ENCODE assay signal across 8 cellular contexts in genomic region chr2:69559696-69560482, GRCh38.
DNase-seq lines count a peak whose midpoint lies in the region; ATAC-seq, FAIRE-seq and TF ChIP-seq lines count a peak whose summit lies in the region.

No MANE protein-coding gene starts in this region.

- H3K36me3 Mint-ChIP-seq in activated CD4-positive, alpha-beta T cell treated with anti-CD3 and anti-CD28 coated beads for 36 hours (ENCODE audit: low read depth), result peaks cover 18% of the 10 kb centered on the region

- H3K79me2 ChIP-seq in K562 (ENCODE audit: control insufficient read depth, insufficient read depth, low read length), result no peaks in the 10 kb centered on the region
- H3K79me2 ChIP-seq in keratinocyte (ENCODE audit: control insufficient read depth, insufficient read depth, low read length), result peaks cover 17% of the 10 kb centered on the region

- CTCF ChIA-PET in activated CD4-positive, alpha-beta T cell treated with anti-CD3 and anti-CD28 coated beads for 36 hours (lab: Charles Lee), result interaction anchor here (0.6 to 7.9 kb wide), 13 partner anchors 8 to 257 kb away, joined by 3 to 189 read pairs (median 5); no protein-coding TSS in a partner anchor
- CTCF ChIA-PET in K562 (lab: Yijun Ruan, JAX; ENCODE audit: low intra/inter-chr PET ratio), result interaction anchor here (0.6 to 2.7 kb wide), 4 partner anchors 154 to 353 kb away, joined by 3 to 33 read pairs (median 4); no protein-coding TSS in a partner anchor

- peak overlapping the region; percentile 58 for H3K27ac Mint-ChIP-seq in activated CD4-positive, alpha-beta T cell treated with anti-CD3 and anti-CD28 coated beads for 36 hours

- H3K9me3 Mint-ChIP-seq in activated CD4-positive, alpha-beta T cell treated with anti-CD3 and anti-CD28 coated beads for 36 hours (ENCODE audit: low read depth), result no peaks in the 10 kb centered on the region

- TF ChIP-seq CTCF in K562 (IDR thresholded peaks at IDR 0.05 in 2 of 3, conservative IDR thresholded peaks at IDR 0.05 in 1 of 3; ENCODE audit: insufficient read depth in 2 of 3, low read depth in 1 of 3, low read length in 3 of 3), result peak; percentile 78 to 91 (median 84)
- TF ChIP-seq CTCF in keratinocyte (optimal IDR thresholded peaks at IDR 0.05 in 1 of 3, IDR thresholded peaks at IDR 0.05 in 1 of 3, conservative IDR thresholded peaks at IDR 0.05 in 1 of 3; ENCODE audit: extremely low read depth in 1 of 3, insufficient read depth in 2 of 3, low read length in 3 of 3), result peak; percentile 67 to 74 (median 74)
- TF ChIP-seq CTCF in tibial artery (IDR thresholded peaks at IDR 0.05), result peak; percentile 62 to 71

- ATAC-seq in activated CD4-positive, alpha-beta T cell treated with anti-CD3 and anti-CD28 coated beads for 36 hours, result peak; percentile 75
- ATAC-seq in HG02678 (IDR thresholded peaks at IDR 0.05; ENCODE audit: unreplicated experiment) (peak; percentile 67), K562 (peak; percentile 94)

- H3K9me3 ChIP-seq in K562 (replicated peaks; ENCODE audit: control insufficient read depth, insufficient read depth, low read depth, low read length), result no peaks in the 10 kb centered on the region
- H3K9me3 ChIP-seq in keratinocyte (ENCODE audit: control insufficient read depth, low read depth, low read length), result no peaks in the 10 kb centered on the region
- no peaks in the 10 kb centered on the region for H3K9me3 ChIP-seq in tibial artery

- DNase-seq in activated CD4-positive, alpha-beta T cell treated with anti-CD3 and anti-CD28 coated beads for 36 hours, result peak; percentile 27
- no peak for DNase-seq in activated CD4-positive, alpha-beta T cell treated with anti-CD3 and anti-CD28 coated beads for 4 hours
- DNase-seq in NCI-H774 (lab: John Stamatoyannopoulos, UW) (peak; percentile 33), K562 (ENCODE audit: extremely low read depth in 1 of 4, low spot score in 3 of 4) (peak; percentile 53 to 75 (median 61)), keratinocyte (ENCODE audit: low read depth, low spot score) (peak; percentile 21), tibial artery (no peak), posterior vena cava (ENCODE audit: low spot score) (no peak)

- H3K4me3 Mint-ChIP-seq in activated CD4-positive, alpha-beta T cell treated with anti-CD3 and anti-CD28 coated beads for 36 hours, result no peak overlapping the region

- H3K4me2 ChIP-seq in K562 (ENCODE audit: insufficient read depth, low read length) (no peak overlapping the region), keratinocyte (ENCODE audit: control insufficient read depth, extremely low read depth, insufficient read depth, low read depth, low read length) (no peak overlapping the region)

- TF ChIP-seq EP300 in K562 (IDR thresholded peaks at IDR 0.05; ENCODE audit: low read length), result no peak

- dilution Hi-C loops in keratinocyte (cut with MboI; ENCODE audit: extremely low pct_ligation_motif_present, low sequenced_read_pairs), result no loop called here

- H3K27me3 ChIP-seq in K562 (ENCODE audit: control insufficient read depth in 2 of 2, insufficient read depth in 2 of 2, low read length in 2 of 2) (no peaks in the 10 kb centered on the region), keratinocyte (ENCODE audit: control insufficient read depth, extremely low read depth, insufficient read depth, low read length) (no peaks in the 10 kb centered on the region), tibial artery (no peaks in the 10 kb centered on the region)

- no peak overlapping the region for H3K4me3 ChIP-seq in K562
- no peak overlapping the region for H3K4me3 ChIP-seq in keratinocyte (ENCODE audit: control insufficient read depth in 2 of 3, extremely low read depth in 1 of 3, insufficient read depth in 2 of 3, low read depth in 1 of 3, low read length in 3 of 3)
- H3K4me3 ChIP-seq in tibial artery, result no peak overlapping the region

- peaks cover 87% of the 10 kb centered on the region for H3K4me1 Mint-ChIP-seq in activated CD4-positive, alpha-beta T cell treated with anti-CD3 and anti-CD28 coated beads for 36 hours

- H3K4me1 ChIP-seq in K562 (replicated peaks in 1 of 2; ENCODE audit: control insufficient read depth in 2 of 2, insufficient read depth in 2 of 2, low read length in 2 of 2), result peaks cover 0 to 4% of the 10 kb centered on the region in 2 experiments; a peak in 1 of 5 replicates
- H3K4me1 ChIP-seq in keratinocyte (ENCODE audit: control insufficient read depth, extremely low read depth, insufficient read depth, low read length), result peaks cover 5% of the 10 kb centered on the region
- peaks cover 0 to 13% (median 4%) of the 10 kb centered on the region in 4 donors for H3K4me1 ChIP-seq in tibial artery

- H3K27me3 Mint-ChIP-seq in activated CD4-positive, alpha-beta T cell treated with anti-CD3 and anti-CD28 coated beads for 36 hours, result no peaks in the 10 kb centered on the region

- peak; percentile 93 to 97 for TF ChIP-seq RAD21 in K562 (CRISPR knock-in tag; conservative IDR thresholded peaks at IDR 0.05 in 1 of 2, IDR thresholded peaks at IDR 0.05 in 1 of 2)

- H2AFZ ChIP-seq in K562 (ENCODE audit: low read depth, low read length) (no peak overlapping the region), keratinocyte (ENCODE audit: control insufficient read depth, low read length) (no peak overlapping the region)

- POLR2A ChIA-PET in activated CD4-positive, alpha-beta T cell treated with anti-CD3 and anti-CD28 coated beads for 36 hours (lab: Charles Lee), result no interaction called here
- POLR2A ChIA-PET in K562 (lab: Yijun Ruan, JAX), result no interaction called here

- no peak for TF ChIP-seq POLR2A in K562 (conservative IDR thresholded peaks at IDR 0.05)

- H3K36me3 ChIP-seq in K562 (ENCODE audit: control insufficient read depth, insufficient read depth, low read length), result no peaks in the 10 kb centered on the region
- peaks cover 4 to 7% of the 10 kb centered on the region in 2 experiments for H3K36me3 ChIP-seq in keratinocyte (ENCODE audit: control insufficient read depth in 2 of 2, extremely low read depth in 1 of 2, insufficient read depth in 2 of 2, low read length in 2 of 2)
- H3K36me3 ChIP-seq in tibial artery, result no peaks in the 10 kb centered on the region

- in situ Hi-C loops in K562 (cut with MboI), result loop anchor here (5.0 kb wide), 1 partner anchor 247 kb away; no protein-coding TSS in a partner anchor

- H3K9me1 ChIP-seq in K562 (ENCODE audit: control insufficient read depth, insufficient read depth, low read length) (no peaks in the 10 kb centered on the region), keratinocyte (ENCODE audit: control insufficient read depth, extremely low read depth, insufficient read depth, low read length) (peaks cover 2% of the 10 kb centered on the region)

- H3K9ac ChIP-seq in K562 (ENCODE audit: insufficient read depth in 1 of 2, low read depth in 2 of 2, low read length in 2 of 2) (no peak overlapping the region), keratinocyte (ENCODE audit: control insufficient read depth, extremely low read depth, insufficient read depth, low read length) (no peak overlapping the region)

- WGBS in K562 (ENCODE audit: insufficient coverage, low coverage, missing lambda C conversion rate), result 51% methylated on average over 6 of the region's 6 CpGs

- no TSS peak for BruUV-seq in K562 (replicated peaks; lab: Mats Ljungman, UMichigan)

- peak; percentile 84 for FAIRE-seq in K562 (lab: Jason Lieb, UNC)
- peak; percentile 77 for FAIRE-seq in keratinocyte (lab: Jason Lieb, UNC)

- H4K20me1 ChIP-seq in K562 (replicated peaks; ENCODE audit: control insufficient read depth, insufficient read depth, low read length), result no peaks in the 10 kb centered on the region; the same call in 1 of the 2 replicates
- no peaks in the 10 kb centered on the region for H4K20me1 ChIP-seq in keratinocyte (ENCODE audit: control insufficient read depth, extremely low read depth, insufficient read depth, low read length)

- H3K27ac ChIP-seq in K562 (ENCODE audit: extremely low read depth, low read depth, low read length) (no peak overlapping the region), keratinocyte (ENCODE audit: control insufficient read depth, insufficient read depth, low read length) (no peak overlapping the region), tibial artery (no peak overlapping the region)

- intact Hi-C loops in activated CD4-positive, alpha-beta T cell treated with anti-CD3 and anti-CD28 coated beads for 36 hours (cut with DNase I, micrococcal nuclease), result loop anchor here (1.0 to 10.0 kb wide), 5 partner anchors 85 to 257 kb away; partner anchors contain the start of gene AAK1 (in 1 of the 2)
- intact Hi-C loops in K562 (cut with micrococcal nuclease), result loop anchor here (1.0 to 10.0 kb wide), 6 partner anchors 154 to 535 kb away; no protein-coding TSS in a partner anchor
- intact Hi-C loops in tibial artery (cut with DNase I; ENCODE audit: low total_unique reads), result loop anchor here (2.0 to 5.0 kb wide), 2 partner anchors 155 to 257 kb away; no protein-coding TSS in a partner anchor
- intact Hi-C loops in posterior vena cava (cut with DNase I), result loop anchor here in 1 of 2 donors (5.0 kb wide), 1 partner anchor 87 kb away; no protein-coding TSS in a partner anchor

TF ChIP-seq in K562, 482 proteins besides CTCF, POLR2A, EP300 and RAD21 (continues in another document):
- TF ChIP-seq MAFG (tag; conservative IDR thresholded peaks at IDR 0.05) (no peak), MAZ (CRISPR knock-in tag; conservative IDR thresholded peaks at IDR 0.05 in 1 of 2, IDR thresholded peaks at IDR 0.05 in 1 of 2) (0 out of 4 replicates have a peak, but pooled peaks of 1 of the 2 experiments have one; percentile 16), YBX1 (IDR thresholded peaks at IDR 0.05) (no peak)

Comparison
In these comparisons a context has a peak if more than half of its experiments do, and no peak if none do; other contexts are left out.
1. DNase-seq: peak in activated CD4-positive, alpha-beta T cell treated with anti-CD3 and anti-CD28 coated beads for 36 hours (single experiment), NCI-H774 (single experiment), K562 (4 of 4) and keratinocyte (single experiment); none in activated CD4-positive, alpha-beta T cell treated with anti-CD3 and anti-CD28 coated beads for 4 hours (0 of 2), tibial artery (0 of 2) and posterior vena cava (single experiment).
2. Peak in every context shown above with its lines, with median percentiles within 50 percentile points of each other: ATAC-seq and CTCF ChIP-seq.